ENCODE assay signal across 10 cellular contexts in genomic region chr5:39624268-39624886, GRCh38.
A peak's percentile ranks its signal among the peaks of the same experiment; 100 is the strongest.
DNase-seq lines count a peak whose midpoint lies in the region; ATAC-seq, FAIRE-seq and TF ChIP-seq lines count a peak whose summit lies in the region.
"Had no signal": no experiment of that assay in that cellular context is flagged by ENCODE, and none has a peak within 500 bp of the region (broad histone marks: within the 10 kb centered on the region; RNA-seq: fewer than 3 reads in every experiment).

No MANE protein-coding gene starts in this region.

- peak in 1 of 2 experiments; percentile 29 for DNase-seq in A549 (ENCODE audit: low read depth in 1 of 2, low spot score in 1 of 2)
- peak; percentile 39 for DNase-seq in NOMO-1 treated with DMSO at 0.1 percent for 48 hours (lab: John Stamatoyannopoulos, UW; ENCODE audit: unreplicated experiment)
- peak; percentile 24 for DNase-seq in hepatic stellate cell (ENCODE audit: low spot score)
- no peak for DNase-seq in RPMI8226
- no peak for DNase-seq in anterior cingulate cortex (lab: John Stamatoyannopoulos, UW)
- DNase-seq: T-helper 9 cell had no signal

- peak overlapping the region; percentile 68 for H3K4me2 ChIP-seq in A549

- ATAC-seq in A549: peak; percentile 70 to 82; a peak in 5 of 6 replicates
- peak; percentile 61 for ATAC-seq in GM21825 (IDR thresholded peaks at IDR 0.05; ENCODE audit: unreplicated experiment)
- ATAC-seq in GM18505 (IDR thresholded peaks at IDR 0.05; ENCODE audit: unreplicated experiment): no peak
- ATAC-seq in GM21367 (IDR thresholded peaks at IDR 0.05; ENCODE audit: unreplicated experiment): no peak

- TF ChIP-seq RAD21 in A549 (conservative IDR thresholded peaks at IDR 0.05 in 1 of 2, IDR thresholded peaks at IDR 0.05 in 1 of 2): no peak

- peak overlapping the region; percentile 19 to 23; a peak in 4 of 6 replicates for H3K27ac ChIP-seq in A549

- TF ChIP-seq POLR2A in A549 (IDR thresholded peaks at IDR 0.05; ENCODE audit: low read length) (no peak), GM18505 (IDR thresholded peaks at IDR 0.05; ENCODE audit: borderline replicate concordance, extremely low read depth, insufficient read depth, insufficient read length) (no peak)

- H3K9me3 ChIP-seq in A549: no peaks in the 10 kb centered on the region

- peak; percentile 56 for FAIRE-seq in A549 (lab: Jason Lieb, UNC)
- FAIRE-seq: endometrium had no signal

- H3K4me1 ChIP-seq in A549: peaks cover 16% of the 10 kb centered on the region

- 3% methylated on average over 1 of the region's 1 CpG for WGBS in A549 (ENCODE audit: missing lambda C conversion rate)

- no peak for TF ChIP-seq CTCF in A549 (IDR thresholded peaks at IDR 0.05)

- CTCF ChIA-PET in A549 (lab: Yijun Ruan, JAX): no interaction called here

- no peak overlapping the region for H3K4me3 ChIP-seq in A549

- TF ChIP-seq EP300 in A549 (IDR thresholded peaks at IDR 0.05): no peak

- POLR2A ChIA-PET in A549 (lab: Yijun Ruan, JAX): no interaction called here

TF ChIP-seq in A549, 52 proteins besides CTCF, POLR2A, EP300 and RAD21:
- TF ChIP-seq JUNB (IDR thresholded peaks at IDR 0.05) (no peak), USF2 (IDR thresholded peaks at IDR 0.05) (no peak), FOSL2 (IDR thresholded peaks at IDR 0.05) (no peak; the same call in 1 of the 2 replicates), FOSL2 (CRISPR knock-in tag; IDR thresholded peaks at IDR 0.05) (peak; percentile 58), EHMT2 (IDR thresholded peaks at IDR 0.05; ENCODE audit: low read depth) (0 out of 2 replicates have a peak, but pooled peaks have one; percentile 22)

Comparison
In these comparisons a context has a peak if more than half of its experiments do, and no peak if none do; other contexts are left out.
1. ATAC-seq: peak in A549 (2 of 2) and GM21825 (single experiment); none in GM18505 (single experiment) and GM21367 (single experiment).
2. DNase-seq: peak in NOMO-1 treated with DMSO at 0.1 percent for 48 hours (single experiment) and hepatic stellate cell (single experiment); none in RPMI8226 (single experiment) and anterior cingulate cortex (0 of 58).